ENCODE assay signal across 2 cellular contexts in genomic region chr12:57152408-57153038, GRCh38.
TF ChIP-seq lines count a peak whose summit lies in the region.

No MANE protein-coding gene starts in this region.

TF ChIP-seq in liver, 16 proteins besides CTCF, POLR2A, EP300 and RAD21:
- TF ChIP-seq JUND (IDR thresholded peaks at IDR 0.05) (peak in 1 of 2 donors; percentile 21), SP1 (IDR thresholded peaks at IDR 0.05) (no peak), MAX (IDR thresholded peaks at IDR 0.05) (no peak)
TF ChIP-seq in liver: peak in this region for 1.

TF ChIP-seq in HepG2, 621 proteins besides CTCF, POLR2A, EP300 and RAD21:
- no peak for TF ChIP-seq ZNF709 (CRISPR knock-in tag; IDR thresholded peaks at IDR 0.05)
- TF ChIP-seq ZNF841 (CRISPR knock-in tag; IDR thresholded peaks at IDR 0.05; ENCODE audit: borderline replicate concordance), result no peak
- no peak for TF ChIP-seq PAX8 (CRISPR knock-in tag; IDR thresholded peaks at IDR 0.05; ENCODE audit: borderline replicate concordance)
- no peak for TF ChIP-seq ZNF33A (CRISPR knock-in tag; IDR thresholded peaks at IDR 0.05; ENCODE audit: borderline replicate concordance)
- TF ChIP-seq ZFP90 (CRISPR knock-in tag; IDR thresholded peaks at IDR 0.05; ENCODE audit: borderline replicate concordance), result no peak
- TF ChIP-seq ZSCAN25 (CRISPR knock-in tag; IDR thresholded peaks at IDR 0.05), result no peak
- TF ChIP-seq ZNF484 (CRISPR knock-in tag; IDR thresholded peaks at IDR 0.05; ENCODE audit: borderline replicate concordance, low read depth), result no peak
- TF ChIP-seq ZKSCAN1 (IDR thresholded peaks at IDR 0.05; ENCODE audit: low read length), result no peak
- TF ChIP-seq U2AF2 (IDR thresholded peaks at IDR 0.05; ENCODE audit: low read depth, low read length), result no peak
- TF ChIP-seq ZSCAN20 (CRISPR knock-in tag; IDR thresholded peaks at IDR 0.05; ENCODE audit: borderline replicate concordance), result no peak
- TF ChIP-seq ZNF816 (CRISPR knock-in tag; IDR thresholded peaks at IDR 0.05; ENCODE audit: borderline replicate concordance), result no peak
- no peak for TF ChIP-seq HOXD1 (CRISPR knock-in tag; IDR thresholded peaks at IDR 0.05)
- no peak for TF ChIP-seq MZF1 (CRISPR knock-in tag; IDR thresholded peaks at IDR 0.05; ENCODE audit: borderline replicate concordance)
- no peak for TF ChIP-seq ZBED4 (CRISPR knock-in tag; IDR thresholded peaks at IDR 0.05; ENCODE audit: borderline replicate concordance)
- TF ChIP-seq PRDM4 (CRISPR knock-in tag; IDR thresholded peaks at IDR 0.05; ENCODE audit: borderline replicate concordance), result no peak
